In the genomic region with DNA sequence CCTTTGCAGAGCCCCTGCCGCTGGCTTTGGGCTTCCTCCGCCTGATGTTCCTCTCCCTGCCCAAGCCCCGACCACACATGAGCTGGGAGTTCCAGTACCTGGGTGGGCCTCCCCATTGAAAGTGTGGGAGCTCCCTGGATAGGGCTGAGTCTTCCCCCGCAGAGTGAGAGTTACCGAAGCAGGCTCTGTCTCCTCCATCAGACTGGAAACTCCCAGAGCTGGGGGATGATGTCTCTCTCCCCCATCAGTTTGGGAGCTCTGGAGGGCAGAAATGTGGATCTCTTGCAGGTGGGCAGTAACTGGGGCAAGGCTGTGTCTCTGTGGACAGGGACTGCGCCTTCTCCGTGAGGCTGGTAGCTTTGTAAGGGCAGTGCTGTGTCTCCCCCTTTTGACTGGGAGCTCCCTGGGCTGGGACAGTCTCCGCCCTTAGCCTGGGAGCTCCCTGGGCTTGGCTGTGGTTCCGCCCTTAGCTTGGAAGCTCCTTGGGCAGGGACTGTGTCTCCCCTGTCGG, we compare ENCODE assay signal across 1 cellular context.
A peak's percentile ranks its signal among the peaks of the same experiment; 100 is the strongest.
TF ChIP-seq lines count a peak whose summit lies in the region.

No MANE protein-coding gene starts in this region.

TF ChIP-seq in GM12878, 131 proteins besides CTCF, POLR2A, EP300 and RAD21:
- no peak for TF ChIP-seq SMAD1 (IDR thresholded peaks at IDR 0.05; ENCODE audit: low read depth, partially characterized antibody)
- TF ChIP-seq SUZ12 (IDR thresholded peaks at IDR 0.05; ENCODE audit: unreplicated experiment) = no peak
- no peak for TF ChIP-seq JUNB (IDR thresholded peaks at IDR 0.05)
- TF ChIP-seq, protein P1, sequence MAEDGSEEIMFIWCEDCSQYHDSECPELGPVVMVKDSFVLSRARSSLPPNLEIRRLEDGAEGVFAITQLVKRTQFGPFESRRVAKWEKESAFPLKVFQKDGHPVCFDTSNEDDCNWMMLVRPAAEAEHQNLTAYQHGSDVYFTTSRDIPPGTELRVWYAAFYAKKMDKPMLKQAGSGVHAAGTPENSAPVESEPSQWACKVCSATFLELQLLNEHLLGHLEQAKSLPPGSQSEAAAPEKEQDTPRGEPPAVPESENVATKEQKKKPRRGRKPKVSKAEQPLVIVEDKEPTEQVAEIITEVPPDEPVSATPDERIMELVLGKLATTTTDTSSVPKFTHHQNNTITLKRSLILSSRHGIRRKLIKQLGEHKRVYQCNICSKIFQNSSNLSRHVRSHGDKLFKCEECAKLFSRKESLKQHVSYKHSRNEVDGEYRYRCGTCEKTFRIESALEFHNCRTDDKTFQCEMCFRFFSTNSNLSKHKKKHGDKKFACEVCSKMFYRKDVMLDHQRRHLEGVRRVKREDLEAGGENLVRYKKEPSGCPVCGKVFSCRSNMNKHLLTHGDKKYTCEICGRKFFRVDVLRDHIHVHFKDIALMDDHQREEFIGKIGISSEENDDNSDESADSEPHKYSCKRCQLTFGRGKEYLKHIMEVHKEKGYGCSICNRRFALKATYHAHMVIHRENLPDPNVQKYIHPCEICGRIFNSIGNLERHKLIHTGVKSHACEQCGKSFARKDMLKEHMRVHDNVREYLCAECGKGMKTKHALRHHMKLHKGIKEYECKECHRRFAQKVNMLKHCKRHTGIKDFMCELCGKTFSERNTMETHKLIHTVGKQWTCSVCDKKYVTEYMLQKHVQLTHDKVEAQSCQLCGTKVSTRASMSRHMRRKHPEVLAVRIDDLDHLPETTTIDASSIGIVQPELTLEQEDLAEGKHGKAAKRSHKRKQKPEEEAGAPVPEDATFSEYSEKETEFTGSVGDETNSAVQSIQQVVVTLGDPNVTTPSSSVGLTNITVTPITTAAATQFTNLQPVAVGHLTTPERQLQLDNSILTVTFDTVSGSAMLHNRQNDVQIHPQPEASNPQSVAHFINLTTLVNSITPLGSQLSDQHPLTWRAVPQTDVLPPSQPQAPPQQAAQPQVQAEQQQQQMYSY (CRISPR knock-in tag; IDR thresholded peaks at IDR 0.05) = no peak
- peak; percentile 5; the same call in 1 of the 2 replicates for TF ChIP-seq SMC3 (IDR thresholded peaks at IDR 0.05; ENCODE audit: borderline replicate concordance, low read length)
- TF ChIP-seq, protein P2, sequence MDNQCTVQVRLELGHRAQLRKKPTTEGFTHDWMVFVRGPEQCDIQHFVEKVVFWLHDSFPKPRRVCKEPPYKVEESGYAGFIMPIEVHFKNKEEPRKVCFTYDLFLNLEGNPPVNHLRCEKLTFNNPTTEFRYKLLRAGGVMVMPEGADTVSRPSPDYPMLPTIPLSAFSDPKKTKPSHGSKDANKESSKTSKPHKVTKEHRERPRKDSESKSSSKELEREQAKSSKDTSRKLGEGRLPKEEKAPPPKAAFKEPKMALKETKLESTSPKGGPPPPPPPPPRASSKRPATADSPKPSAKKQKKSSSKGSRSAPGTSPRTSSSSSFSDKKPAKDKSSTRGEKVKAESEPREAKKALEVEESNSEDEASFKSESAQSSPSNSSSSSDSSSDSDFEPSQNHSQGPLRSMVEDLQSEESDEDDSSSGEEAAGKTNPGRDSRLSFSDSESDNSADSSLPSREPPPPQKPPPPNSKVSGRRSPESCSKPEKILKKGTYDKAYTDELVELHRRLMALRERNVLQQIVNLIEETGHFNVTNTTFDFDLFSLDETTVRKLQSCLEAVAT (IDR thresholded peaks at IDR 0.05) = no peak
- no peak for TF ChIP-seq CHD2 (IDR thresholded peaks at IDR 0.05; ENCODE audit: borderline replicate concordance, low read depth, low read length)
- TF ChIP-seq YBX1 (IDR thresholded peaks at IDR 0.05) = no peak
- TF ChIP-seq NR2C1 (IDR thresholded peaks at IDR 0.05) = no peak
- TF ChIP-seq NFXL1 (IDR thresholded peaks at IDR 0.05; ENCODE audit: borderline replicate concordance) = no peak
- TF ChIP-seq RELA (IDR thresholded peaks at IDR 0.05; ENCODE audit: borderline replicate concordance, partially characterized antibody) = no peak
- TF ChIP-seq ZNF217 (IDR thresholded peaks at IDR 0.05) = no peak
- TF ChIP-seq BMI1 (IDR thresholded peaks at IDR 0.05; ENCODE audit: borderline replicate concordance) = no peak
- TF ChIP-seq, protein P3, sequence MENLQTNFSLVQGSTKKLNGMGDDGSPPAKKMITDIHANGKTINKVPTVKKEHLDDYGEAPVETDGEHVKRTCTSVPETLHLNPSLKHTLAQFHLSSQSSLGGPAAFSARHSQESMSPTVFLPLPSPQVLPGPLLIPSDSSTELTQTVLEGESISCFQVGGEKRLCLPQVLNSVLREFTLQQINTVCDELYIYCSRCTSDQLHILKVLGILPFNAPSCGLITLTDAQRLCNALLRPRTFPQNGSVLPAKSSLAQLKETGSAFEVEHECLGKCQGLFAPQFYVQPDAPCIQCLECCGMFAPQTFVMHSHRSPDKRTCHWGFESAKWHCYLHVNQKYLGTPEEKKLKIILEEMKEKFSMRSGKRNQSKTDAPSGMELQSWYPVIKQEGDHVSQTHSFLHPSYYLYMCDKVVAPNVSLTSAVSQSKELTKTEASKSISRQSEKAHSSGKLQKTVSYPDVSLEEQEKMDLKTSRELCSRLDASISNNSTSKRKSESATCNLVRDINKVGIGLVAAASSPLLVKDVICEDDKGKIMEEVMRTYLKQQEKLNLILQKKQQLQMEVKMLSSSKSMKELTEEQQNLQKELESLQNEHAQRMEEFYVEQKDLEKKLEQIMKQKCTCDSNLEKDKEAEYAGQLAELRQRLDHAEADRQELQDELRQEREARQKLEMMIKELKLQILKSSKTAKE (IDR thresholded peaks at IDR 0.05; ENCODE audit: low read depth, poor library complexity, severe bottlenecking) = no peak
- TF ChIP-seq IKZF1 (conservative IDR thresholded peaks at IDR 0.05) = 0 out of 2 replicates have a peak, but pooled peaks have one; percentile 11
- no peak for TF ChIP-seq MYC (IDR thresholded peaks at IDR 0.05; ENCODE audit: insufficient read depth, insufficient read length, insufficient replicate concordance, low read length, severe bottlenecking)
